ENCODE assay signal across 20 cellular contexts in genomic region chr16:84715854-84716253, GRCh38.
"Had no signal": no experiment of that assay in that cellular context is flagged by ENCODE, and none has a peak within 500 bp of the region (broad histone marks: within the 10 kb centered on the region; RNA-seq: fewer than 3 reads in every experiment).

No MANE protein-coding gene starts in this region.

- H3K4me3 ChIP-seq: esophagus squamous epithelium, gastroesophageal sphincter, pancreas, right lobe of liver, stomach had no signal

- DNase-seq: activated CD4-positive, alpha-beta memory T cell treated with anti-CD3 and anti-CD28 coated beads for 36 hours; activated CD4-positive, alpha-beta T cell treated with anti-CD3 and anti-CD28 coated beads for 4 hours; activated T-cell treated with anti-CD3 and anti-CD28 coated beads, Interleukin-2, amount 50 U/mL, for 1 hour; central memory CD4-positive, alpha-beta T cell; esophagus squamous epithelium; head of caudate nucleus; hypothalamus; left ventricle myocardium superior; mammary epithelial cell; pancreas; small intestine; stimulated activated CD4-positive, alpha-beta T cell treated with anti-CD3 and anti-CD28 coated beads, Interleukin-2, amount 100 ng/mL, for 24 hours; stomach; T-cell had no signal

- ATAC-seq: activated naive CD4-positive, alpha-beta T cell treated with anti-CD3 and anti-CD28 coated beads, Interleukin-2, amount 50 U/mL, for 72 hours; gastroesophageal sphincter; natural killer cell treated with Interleukin-12 subunit alpha and Interleukin-12 subunit beta and Interleukin-15 and Interleukin-18, amount 100 ng/mL, for 72 hours; pancreas; right lobe of liver; stimulated activated effector memory CD8-positive, alpha-beta T cell treated with anti-CD3 and anti-CD28 coated beads, Interleukin-12 subunit alpha, Interleukin-12 subunit beta, amount 100 ng/mL, for 72 hours; T-cell had no signal

- H3K9me3 Mint-ChIP-seq: activated CD4-positive, alpha-beta memory T cell treated with anti-CD3 and anti-CD28 coated beads for 36 hours; activated naive CD4-positive, alpha-beta T cell treated with anti-CD3 and anti-CD28 coated beads, Interleukin-2, amount 50 U/mL, for 72 hours; natural killer cell treated with Interleukin-12 subunit alpha and Interleukin-12 subunit beta and Interleukin-15 and Interleukin-18, amount 100 ng/mL, for 72 hours; stimulated activated effector memory CD8-positive, alpha-beta T cell treated with anti-CD3 and anti-CD28 coated beads, Interleukin-12 subunit alpha, Interleukin-12 subunit beta, amount 100 ng/mL, for 72 hours; T-cell; type B pancreatic cell had no signal

- H3K27me3 Mint-ChIP-seq: activated CD4-positive, alpha-beta memory T cell treated with anti-CD3 and anti-CD28 coated beads for 36 hours; natural killer cell treated with Interleukin-12 subunit alpha and Interleukin-12 subunit beta and Interleukin-15 and Interleukin-18, amount 100 ng/mL, for 72 hours; T-cell; type B pancreatic cell had no signal

- H3K27me3 ChIP-seq: esophagus squamous epithelium, gastroesophageal sphincter, pancreas, right lobe of liver, stomach had no signal

- H3K4me3 Mint-ChIP-seq: activated CD4-positive, alpha-beta memory T cell treated with anti-CD3 and anti-CD28 coated beads for 36 hours; natural killer cell treated with Interleukin-12 subunit alpha and Interleukin-12 subunit beta and Interleukin-15 and Interleukin-18, amount 100 ng/mL, for 72 hours; stimulated activated effector memory CD8-positive, alpha-beta T cell treated with anti-CD3 and anti-CD28 coated beads, Interleukin-12 subunit alpha, Interleukin-12 subunit beta, amount 100 ng/mL, for 72 hours; T-cell; type B pancreatic cell had no signal

- H3K27ac ChIP-seq: esophagus squamous epithelium, gastroesophageal sphincter, pancreas, right lobe of liver, stomach had no signal

- H3K36me3 Mint-ChIP-seq: activated naive CD4-positive, alpha-beta T cell treated with anti-CD3 and anti-CD28 coated beads, Interleukin-2, amount 50 U/mL, for 72 hours; natural killer cell treated with Interleukin-12 subunit alpha and Interleukin-12 subunit beta and Interleukin-15 and Interleukin-18, amount 100 ng/mL, for 72 hours had no signal

- H3K27ac Mint-ChIP-seq: activated CD4-positive, alpha-beta memory T cell treated with anti-CD3 and anti-CD28 coated beads for 36 hours; natural killer cell treated with Interleukin-12 subunit alpha and Interleukin-12 subunit beta and Interleukin-15 and Interleukin-18, amount 100 ng/mL, for 72 hours; stimulated activated effector memory CD8-positive, alpha-beta T cell treated with anti-CD3 and anti-CD28 coated beads, Interleukin-12 subunit alpha, Interleukin-12 subunit beta, amount 100 ng/mL, for 72 hours; type B pancreatic cell had no signal
